ENCODE assay signal across 8 cellular contexts in genomic region chr19:49453013-49453756, GRCh38. TPM values are rescaled to one million over a fixed set of nuclear protein-coding genes. Genes with fewer than 3 reads are reported as not detected.
DNase-seq lines count a peak whose midpoint lies in the region; ATAC-seq, FAIRE-seq and TF ChIP-seq lines count a peak whose summit lies in the region.

Gene ALDH16A1, plus strand, starts transcription at chr19:49453225. Its CDS starts 107 bp downstream, at chr19:49453332.

- FAIRE-seq in TTC549 (lab: Jason Lieb, UNC), result peak; percentile 50

- peak; percentile 94 for DNase-seq in NCI-H2107 treated with DMSO at 0.1 percent for 48 hours (lab: John Stamatoyannopoulos, UW; ENCODE audit: unreplicated experiment)
- DNase-seq in body of pancreas, result peak; percentile 98 to 99 (median 98)
- DNase-seq in iPS DF 19.7 (ENCODE audit: low read depth, low spot score), result peak; percentile 80
- peak; percentile 98 to 99 for DNase-seq in gastrocnemius medialis

- H3K4me1 ChIP-seq in body of pancreas (peaks cover 29% of the 10 kb centered on the region), gastrocnemius medialis (peaks cover 15 to 29% of the 10 kb centered on the region in 2 donors)

- H3K9me3 ChIP-seq in body of pancreas (no peaks in the 10 kb centered on the region), gastrocnemius medialis (no peaks in the 10 kb centered on the region)

- peak within 1 kb of the TSS; percentile 31 to 40 for H3K4me3 ChIP-seq in body of pancreas
- peak within 1 kb of the TSS; percentile 61 to 100 (median 78) for H3K4me3 ChIP-seq in gastrocnemius medialis

- H3K27ac ChIP-seq in 22Rv1 (peak within 1 kb of the TSS; percentile 91), body of pancreas (peak within 1 kb of the TSS; percentile 88 to 97 (median 94)), gastrocnemius medialis (peak within 1 kb of the TSS; percentile 90 to 97 (median 96))

- 0 to 2% methylated on average over 6 to 66 of the region's 66 CpGs for WGBS in body of pancreas, 2 donors

- intact Hi-C loops in body of pancreas (cut with DNase I), result no loop called here
- intact Hi-C loops in gastrocnemius medialis (cut with DNase I; ENCODE audit: low total_unique reads), result loop anchor here (1.0 to 5.0 kb wide), 7 partner anchors 34 to 1349 kb away; partner anchors contain the start of genes FUZ, PRMT1, RPL13A and RPS11

- H3K27me3 ChIP-seq in body of pancreas (no peaks in the 10 kb centered on the region), gastrocnemius medialis (no peaks in the 10 kb centered on the region)

- H3K36me3 ChIP-seq in body of pancreas (replicated peaks in 1 of 2; ENCODE audit: insufficient read depth in 1 of 2, low read depth in 2 of 2) (no peaks in the 10 kb centered on the region), gastrocnemius medialis (no peaks in the 10 kb centered on the region)

- TF ChIP-seq CTCF in 22Rv1 (IDR thresholded peaks at IDR 0.05) (no peak), body of pancreas (IDR thresholded peaks at IDR 0.05) (no peak), gastrocnemius medialis (IDR thresholded peaks at IDR 0.05 in 4 of 5, conservative IDR thresholded peaks at IDR 0.05 in 1 of 5) (no peak)

- in situ Hi-C loops in gastrocnemius medialis (cut with MboI; ENCODE audit: low sequenced_read_pairs in 4 of 4), result no loop called here

- TF ChIP-seq POLR2A in body of pancreas (IDR thresholded peaks at IDR 0.05), result peak; percentile 73 to 92 (median 91)
- TF ChIP-seq POLR2A in gastrocnemius medialis (IDR thresholded peaks at IDR 0.05), result peak; percentile 78 to 86

- ATAC-seq in GM18520 (IDR thresholded peaks at IDR 0.05; ENCODE audit: unreplicated experiment), result peak; percentile 83
- ATAC-seq in HG03064 (IDR thresholded peaks at IDR 0.05; ENCODE audit: low read depth, unreplicated experiment), result peak; percentile 81
- ATAC-seq in body of pancreas, result peak; percentile 88
- peak; percentile 80 to 84 for ATAC-seq in gastrocnemius medialis

RNA-seq across cellular contexts. Expression of gene ALDH16A1, which starts in this region (rescaled TPM):
- total RNA-seq in body of pancreas, result 10 to 100 TPM; 25.9 to 38.9 TPM
- 10 to 100 TPM in 2 of 4 donors, 1 to 10 TPM in 2; 8.0 to 12.6 (median 9.9) TPM for total RNA-seq in gastrocnemius medialis

Comparison
In these comparisons a context has a peak if more than half of its experiments do, and no peak if none do; other contexts are left out.
1. Peak in every context shown above with its lines: DNase-seq, ATAC-seq, H3K4me3 ChIP-seq and H3K27ac ChIP-seq.